Comparison of ENCODE assay signal across 2 cellular contexts in the genomic region with DNA sequence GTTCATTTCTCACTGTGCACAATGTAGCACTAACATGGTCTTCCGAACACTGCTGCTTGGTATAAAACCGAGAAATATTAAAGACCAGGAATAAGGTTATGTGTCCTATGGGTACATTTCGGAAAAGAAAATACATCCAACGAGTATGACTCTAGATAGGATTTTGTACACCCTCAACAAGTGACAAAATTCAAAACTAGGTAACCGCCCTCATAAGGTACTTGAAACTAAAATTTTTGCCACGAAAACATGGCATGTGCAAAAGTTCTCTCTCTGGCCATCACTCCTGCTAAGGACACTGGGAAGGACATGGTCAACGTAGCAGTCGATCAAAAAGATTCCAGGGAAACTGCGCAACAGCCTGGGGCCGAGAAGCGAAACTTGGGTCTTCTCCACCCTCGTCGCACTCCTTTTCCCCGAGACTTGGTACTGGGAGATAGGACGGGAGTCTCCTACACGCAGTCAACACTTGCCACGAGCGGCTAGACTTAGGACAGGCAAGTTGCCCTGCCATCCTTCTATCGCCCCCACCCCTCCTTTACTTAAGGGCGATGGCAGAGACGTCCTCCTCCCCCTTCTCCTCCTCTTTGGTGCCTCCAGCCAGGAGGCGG.
TF ChIP-seq lines count a peak whose summit lies in the region.

No MANE protein-coding gene starts in this region.

TF ChIP-seq in GM23338, 12 proteins besides CTCF, POLR2A, EP300 and RAD21:
- TF ChIP-seq JUNB (IDR thresholded peaks at IDR 0.05; ENCODE audit: unreplicated experiment) (no peak), EZH2phosphoT487 (IDR thresholded peaks at IDR 0.05; ENCODE audit: unreplicated experiment) (no peak), STAT1 (IDR thresholded peaks at IDR 0.05; ENCODE audit: unreplicated experiment) (no peak), ZNF331 (CRISPR knock-in tag; IDR thresholded peaks at IDR 0.05; ENCODE audit: low read depth) (no peak), ZNF462 (CRISPR knock-in tag; IDR thresholded peaks at IDR 0.05) (no peak), NANOG (IDR thresholded peaks at IDR 0.05; ENCODE audit: borderline replicate concordance) (no peak), CREB1 (CRISPR knock-in tag; IDR thresholded peaks at IDR 0.05; ENCODE audit: low read depth) (no peak)
- TF ChIP-seq, protein P1, sequence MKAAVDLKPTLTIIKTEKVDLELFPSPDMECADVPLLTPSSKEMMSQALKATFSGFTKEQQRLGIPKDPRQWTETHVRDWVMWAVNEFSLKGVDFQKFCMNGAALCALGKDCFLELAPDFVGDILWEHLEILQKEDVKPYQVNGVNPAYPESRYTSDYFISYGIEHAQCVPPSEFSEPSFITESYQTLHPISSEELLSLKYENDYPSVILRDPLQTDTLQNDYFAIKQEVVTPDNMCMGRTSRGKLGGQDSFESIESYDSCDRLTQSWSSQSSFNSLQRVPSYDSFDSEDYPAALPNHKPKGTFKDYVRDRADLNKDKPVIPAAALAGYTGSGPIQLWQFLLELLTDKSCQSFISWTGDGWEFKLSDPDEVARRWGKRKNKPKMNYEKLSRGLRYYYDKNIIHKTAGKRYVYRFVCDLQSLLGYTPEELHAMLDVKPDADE (IDR thresholded peaks at IDR 0.05) = no peak
TF ChIP-seq in GM23338: peak in this region for 0.

TF ChIP-seq in HepG2, 621 proteins besides CTCF, POLR2A, EP300 and RAD21 (continues in another document):
- 0 out of 2 replicates have a peak, but pooled peaks have one; percentile 2 for TF ChIP-seq ZNF83 (CRISPR knock-in tag; IDR thresholded peaks at IDR 0.05; ENCODE audit: borderline replicate concordance)
- peak; percentile 90; the same call in 1 of the 2 replicates for TF ChIP-seq ZNF782 (CRISPR knock-in tag; IDR thresholded peaks at IDR 0.05; ENCODE audit: borderline replicate concordance)
- no peak for TF ChIP-seq SOX13 (IDR thresholded peaks at IDR 0.05)
- TF ChIP-seq SOX13 (CRISPR knock-in tag; conservative IDR thresholded peaks at IDR 0.05 in 1 of 2, IDR thresholded peaks at IDR 0.05 in 1 of 2) = 0 out of 4 replicates have a peak, but pooled peaks of 1 of the 2 experiments have one; percentile 2
- TF ChIP-seq TRAFD1 (CRISPR knock-in tag; IDR thresholded peaks at IDR 0.05; ENCODE audit: borderline replicate concordance) = 0 out of 2 replicates have a peak, but pooled peaks have one; percentile 25
- TF ChIP-seq ZNF879 (CRISPR knock-in tag; IDR thresholded peaks at IDR 0.05) = peak; percentile 2; the same call in 1 of the 2 replicates
- TF ChIP-seq, protein P2, sequence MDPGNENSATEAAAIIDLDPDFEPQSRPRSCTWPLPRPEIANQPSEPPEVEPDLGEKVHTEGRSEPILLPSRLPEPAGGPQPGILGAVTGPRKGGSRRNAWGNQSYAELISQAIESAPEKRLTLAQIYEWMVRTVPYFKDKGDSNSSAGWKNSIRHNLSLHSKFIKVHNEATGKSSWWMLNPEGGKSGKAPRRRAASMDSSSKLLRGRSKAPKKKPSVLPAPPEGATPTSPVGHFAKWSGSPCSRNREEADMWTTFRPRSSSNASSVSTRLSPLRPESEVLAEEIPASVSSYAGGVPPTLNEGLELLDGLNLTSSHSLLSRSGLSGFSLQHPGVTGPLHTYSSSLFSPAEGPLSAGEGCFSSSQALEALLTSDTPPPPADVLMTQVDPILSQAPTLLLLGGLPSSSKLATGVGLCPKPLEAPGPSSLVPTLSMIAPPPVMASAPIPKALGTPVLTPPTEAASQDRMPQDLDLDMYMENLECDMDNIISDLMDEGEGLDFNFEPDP (CRISPR knock-in tag; conservative IDR thresholded peaks at IDR 0.05) = peak; percentile 95; the same call in 1 of the 2 replicates
- TF ChIP-seq, protein P3, sequence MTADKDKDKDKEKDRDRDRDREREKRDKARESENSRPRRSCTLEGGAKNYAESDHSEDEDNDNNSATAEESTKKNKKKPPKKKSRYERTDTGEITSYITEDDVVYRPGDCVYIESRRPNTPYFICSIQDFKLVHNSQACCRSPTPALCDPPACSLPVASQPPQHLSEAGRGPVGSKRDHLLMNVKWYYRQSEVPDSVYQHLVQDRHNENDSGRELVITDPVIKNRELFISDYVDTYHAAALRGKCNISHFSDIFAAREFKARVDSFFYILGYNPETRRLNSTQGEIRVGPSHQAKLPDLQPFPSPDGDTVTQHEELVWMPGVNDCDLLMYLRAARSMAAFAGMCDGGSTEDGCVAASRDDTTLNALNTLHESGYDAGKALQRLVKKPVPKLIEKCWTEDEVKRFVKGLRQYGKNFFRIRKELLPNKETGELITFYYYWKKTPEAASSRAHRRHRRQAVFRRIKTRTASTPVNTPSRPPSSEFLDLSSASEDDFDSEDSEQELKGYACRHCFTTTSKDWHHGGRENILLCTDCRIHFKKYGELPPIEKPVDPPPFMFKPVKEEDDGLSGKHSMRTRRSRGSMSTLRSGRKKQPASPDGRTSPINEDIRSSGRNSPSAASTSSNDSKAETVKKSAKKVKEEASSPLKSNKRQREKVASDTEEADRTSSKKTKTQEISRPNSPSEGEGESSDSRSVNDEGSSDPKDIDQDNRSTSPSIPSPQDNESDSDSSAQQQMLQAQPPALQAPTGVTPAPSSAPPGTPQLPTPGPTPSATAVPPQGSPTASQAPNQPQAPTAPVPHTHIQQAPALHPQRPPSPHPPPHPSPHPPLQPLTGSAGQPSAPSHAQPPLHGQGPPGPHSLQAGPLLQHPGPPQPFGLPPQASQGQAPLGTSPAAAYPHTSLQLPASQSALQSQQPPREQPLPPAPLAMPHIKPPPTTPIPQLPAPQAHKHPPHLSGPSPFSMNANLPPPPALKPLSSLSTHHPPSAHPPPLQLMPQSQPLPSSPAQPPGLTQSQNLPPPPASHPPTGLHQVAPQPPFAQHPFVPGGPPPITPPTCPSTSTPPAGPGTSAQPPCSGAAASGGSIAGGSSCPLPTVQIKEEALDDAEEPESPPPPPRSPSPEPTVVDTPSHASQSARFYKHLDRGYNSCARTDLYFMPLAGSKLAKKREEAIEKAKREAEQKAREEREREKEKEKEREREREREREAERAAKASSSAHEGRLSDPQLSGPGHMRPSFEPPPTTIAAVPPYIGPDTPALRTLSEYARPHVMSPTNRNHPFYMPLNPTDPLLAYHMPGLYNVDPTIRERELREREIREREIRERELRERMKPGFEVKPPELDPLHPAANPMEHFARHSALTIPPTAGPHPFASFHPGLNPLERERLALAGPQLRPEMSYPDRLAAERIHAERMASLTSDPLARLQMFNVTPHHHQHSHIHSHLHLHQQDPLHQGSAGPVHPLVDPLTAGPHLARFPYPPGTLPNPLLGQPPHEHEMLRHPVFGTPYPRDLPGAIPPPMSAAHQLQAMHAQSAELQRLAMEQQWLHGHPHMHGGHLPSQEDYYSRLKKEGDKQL (CRISPR knock-in tag; IDR thresholded peaks at IDR 0.05; ENCODE audit: low read depth) = no peak; the same call in 1 of the 2 replicates
- TF ChIP-seq AKNA (CRISPR knock-in tag; IDR thresholded peaks at IDR 0.05; ENCODE audit: borderline replicate concordance) = no peak
- no peak for TF ChIP-seq ZFP1 (CRISPR knock-in tag; IDR thresholded peaks at IDR 0.05)
- 0 out of 2 replicates have a peak, but pooled peaks have one; percentile 46 for TF ChIP-seq ZNF30 (CRISPR knock-in tag; IDR thresholded peaks at IDR 0.05)
- TF ChIP-seq, protein P4, sequence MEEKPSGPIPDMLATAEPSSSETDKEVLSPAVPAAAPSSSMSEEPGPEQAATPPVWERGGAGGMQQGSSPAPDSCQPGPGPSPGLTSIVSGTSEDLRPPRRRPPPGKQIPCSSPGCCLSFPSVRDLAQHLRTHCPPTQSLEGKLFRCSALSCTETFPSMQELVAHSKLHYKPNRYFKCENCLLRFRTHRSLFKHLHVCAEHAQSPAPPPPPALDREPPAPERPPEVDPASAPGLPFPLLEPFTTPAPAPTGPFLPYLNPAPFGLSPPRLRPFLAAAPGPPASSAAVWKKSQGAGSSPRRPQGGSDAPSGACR (CRISPR knock-in tag; IDR thresholded peaks at IDR 0.05) = peak; percentile 73; the same call in 1 of the 2 replicates
- peak; percentile 72; the same call in 1 of the 2 replicates for TF ChIP-seq POLR2AphosphoS5 (IDR thresholded peaks at IDR 0.05; ENCODE audit: low read depth, low read length)
- no peak for TF ChIP-seq ZNF703 (CRISPR knock-in tag; IDR thresholded peaks at IDR 0.05; ENCODE audit: borderline replicate concordance)
- TF ChIP-seq ZNF615 (CRISPR knock-in tag; IDR thresholded peaks at IDR 0.05; ENCODE audit: borderline replicate concordance) = 0 out of 2 replicates have a peak, but pooled peaks have one; percentile 68
- no peak for TF ChIP-seq YEATS4 (CRISPR knock-in tag; IDR thresholded peaks at IDR 0.05; ENCODE audit: borderline replicate concordance)
- peak; percentile 25; the same call in 1 of the 2 replicates for TF ChIP-seq ZNF678 (CRISPR knock-in tag; IDR thresholded peaks at IDR 0.05)
- 0 out of 2 replicates have a peak, but pooled peaks have one; percentile 15 for TF ChIP-seq STAT5B (CRISPR knock-in tag; IDR thresholded peaks at IDR 0.05)
- TF ChIP-seq PAX8 (CRISPR knock-in tag; IDR thresholded peaks at IDR 0.05; ENCODE audit: borderline replicate concordance) = 0 out of 2 replicates have a peak, but pooled peaks have one; percentile 82
- peak; percentile 33; the same call in 1 of the 2 replicates for TF ChIP-seq GTF3A (CRISPR knock-in tag; conservative IDR thresholded peaks at IDR 0.05)
- TF ChIP-seq ZNF773 (CRISPR knock-in tag; IDR thresholded peaks at IDR 0.05; ENCODE audit: borderline replicate concordance) = no peak
- 0 out of 2 replicates have a peak, but pooled peaks have one; percentile 85 for TF ChIP-seq ZNF510 (CRISPR knock-in tag; IDR thresholded peaks at IDR 0.05; ENCODE audit: low read depth)
- TF ChIP-seq ZNF761 (CRISPR knock-in tag; conservative IDR thresholded peaks at IDR 0.05) = 0 out of 2 replicates have a peak, but pooled peaks have one; percentile 20
- no peak for TF ChIP-seq TEAD3 (CRISPR knock-in tag; optimal IDR thresholded peaks at IDR 0.05; ENCODE audit: borderline replicate concordance)
- peak; percentile 49; the same call in 1 of the 2 replicates for TF ChIP-seq GLI4 (CRISPR knock-in tag; IDR thresholded peaks at IDR 0.05; ENCODE audit: borderline replicate concordance)
- no peak for TF ChIP-seq HNF4G (IDR thresholded peaks at IDR 0.05; ENCODE audit: borderline replicate concordance, low read depth, low read length)
- no peak for TF ChIP-seq HNF4G (CRISPR knock-in tag; IDR thresholded peaks at IDR 0.05; ENCODE audit: borderline replicate concordance, low read depth)
- 0 out of 2 replicates have a peak, but pooled peaks have one; percentile 15 for TF ChIP-seq ZNF337 (CRISPR knock-in tag; IDR thresholded peaks at IDR 0.05; ENCODE audit: borderline replicate concordance, low read depth)
- no peak for TF ChIP-seq MIER3 (CRISPR knock-in tag; IDR thresholded peaks at IDR 0.05; ENCODE audit: borderline replicate concordance)
- no peak for TF ChIP-seq HDAC1 (CRISPR knock-in tag; IDR thresholded peaks at IDR 0.05)
- TF ChIP-seq ZNF570 (CRISPR knock-in tag; IDR thresholded peaks at IDR 0.05; ENCODE audit: borderline replicate concordance) = no peak
- peak; percentile 62; the same call in 1 of the 2 replicates for TF ChIP-seq POLR2G (IDR thresholded peaks at IDR 0.05; ENCODE audit: low read depth, low read length)
- peak; percentile 75; the same call in 1 of the 2 replicates for TF ChIP-seq ZC3H4 (CRISPR knock-in tag; IDR thresholded peaks at IDR 0.05; ENCODE audit: borderline replicate concordance)
